Comparison of ENCODE assay signal across 10 cellular contexts in the genomic region with DNA sequence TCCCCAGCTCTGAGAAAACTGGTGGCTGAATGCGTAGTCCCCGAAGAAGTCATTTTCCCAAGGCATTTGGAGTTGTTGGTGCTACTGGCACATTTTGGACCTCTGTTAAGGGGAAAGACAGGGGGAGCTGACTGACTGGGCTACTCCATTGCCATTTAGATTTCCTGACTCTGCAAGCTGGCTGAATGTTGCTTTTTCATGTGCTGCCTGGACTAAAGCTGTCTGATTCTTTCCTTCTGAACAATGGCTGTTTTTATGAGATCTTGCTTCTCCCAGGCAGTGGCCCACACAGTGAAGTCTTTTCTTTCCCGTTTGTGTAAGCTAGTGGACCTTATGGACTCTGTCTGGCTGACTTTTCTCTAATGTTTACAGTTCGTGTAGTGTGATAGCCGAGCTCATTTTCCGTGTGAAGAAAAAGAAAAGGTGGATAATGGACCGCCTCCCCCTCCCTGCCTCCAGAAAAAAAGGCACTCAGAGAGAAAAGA. TPM values are rescaled to one million over a fixed set of nuclear protein-coding genes. Genes with fewer than 3 reads are reported as not detected.
DNase-seq lines count a peak whose midpoint lies in the region; ATAC-seq and TF ChIP-seq lines count a peak whose summit lies in the region.
"Had no signal": no experiment of that assay in that cellular context is flagged by ENCODE, and none has a peak within 500 bp of the region (broad histone marks: within the 10 kb centered on the region; RNA-seq: fewer than 3 reads in every experiment).

No MANE protein-coding gene starts in this region.

- no peaks in the 10 kb centered on the region for H3K36me3 Mint-ChIP-seq in natural killer cell

- peaks cover 28% of the 10 kb centered on the region for H3K4me1 ChIP-seq in SJSA1 (replicated peaks)
- H3K4me1 ChIP-seq in mucosa of descending colon (ENCODE audit: low read depth), result peaks cover 40% of the 10 kb centered on the region
- H3K4me1 ChIP-seq in testis, result peaks cover 31% of the 10 kb centered on the region

- H3K36me3 ChIP-seq in SJSA1, result no peaks in the 10 kb centered on the region
- H3K36me3 ChIP-seq in mucosa of descending colon (ENCODE audit: low read depth), result no peaks in the 10 kb centered on the region
- no peaks in the 10 kb centered on the region for H3K36me3 ChIP-seq in testis (ENCODE audit: low read depth, missing control alignments)

- intact Hi-C loops in mucosa of descending colon (cut with DNase I, micrococcal nuclease) (no loop called here), testis (cut with DNase I; ENCODE audit: low total_unique reads) (no loop called here), natural killer cell (cut with micrococcal nuclease) (no loop called here)

- DNase-seq in SJSA1 (ENCODE audit: low read depth in 1 of 2, low spot score in 2 of 2), result peak in 1 of 2 experiments; percentile 54
- peak; percentile 40 for DNase-seq in fibroblast of peridontal ligament (ENCODE audit: extremely low read depth)
- DNase-seq in mucosa of descending colon, result no peak
- no peak for DNase-seq in testis
- no peak for DNase-seq in T-helper 2 cell
- no peak for DNase-seq in natural killer cell
- DNase-seq in stimulated activated CD4-positive, alpha-beta T cell treated with anti-CD3 and anti-CD28 coated beads, Interleukin-12 subunit alpha, Interleukin-12 subunit beta, amount 100 ng/mL, for 4 hours, result no peak

- H3K27ac Mint-ChIP-seq in natural killer cell, result no peak overlapping the region
- H3K27ac Mint-ChIP-seq: activated T-helper 1 cell treated with anti-CD3 and anti-CD28 coated beads, Interleukin-12 subunit alpha, Interleukin-12 subunit beta, Interleukin-2, Interleukin-4 antibody, amounts not matched to agents 30 ng/mL and 10 ng/mL and 1 ng/mL, durations not matched to agents 14 hours and 24 hours and 36 hours had no signal

- no peak for TF ChIP-seq POLR2A in testis (IDR thresholded peaks at IDR 0.05)

- H3K27me3 Mint-ChIP-seq in natural killer cell (ENCODE audit: low read depth in 2 of 2), result no peaks in the 10 kb centered on the region

- 50 to 62% methylated on average over 7 of the region's 7 CpGs for WGBS in testis, 2 donors

- H3K4me3 Mint-ChIP-seq in natural killer cell, result no peak overlapping the region
- H3K4me3 Mint-ChIP-seq: activated T-helper 1 cell treated with anti-CD3 and anti-CD28 coated beads, Interleukin-12 subunit alpha, Interleukin-12 subunit beta, Interleukin-2, Interleukin-4 antibody, amounts not matched to agents 30 ng/mL and 10 ng/mL and 1 ng/mL, durations not matched to agents 14 hours and 24 hours and 36 hours had no signal

- H3K27ac ChIP-seq in SJSA1 (peak overlapping the region; percentile 68), testis (peak overlapping the region; percentile 70)

- ATAC-seq in mucosa of descending colon, result peak; percentile 55
- ATAC-seq in HG03342 (IDR thresholded peaks at IDR 0.05; ENCODE audit: unreplicated experiment), result no peak
- ATAC-seq in natural killer cell, result no peak
- ATAC-seq: HCT116 had no signal

- no peak overlapping the region for H3K4me3 ChIP-seq in SJSA1
- H3K4me3 ChIP-seq in mucosa of descending colon, result no peak overlapping the region
- H3K4me3 ChIP-seq in testis, result no peak overlapping the region

- TF ChIP-seq CTCF in mucosa of descending colon (IDR thresholded peaks at IDR 0.05) (no peak), testis (IDR thresholded peaks at IDR 0.05) (peak in 1 of 3 experiments; percentile 6), natural killer cell (IDR thresholded peaks at IDR 0.05) (no peak)

- H3K27me3 ChIP-seq in SJSA1 (replicated peaks) (no peaks in the 10 kb centered on the region), testis (no peaks in the 10 kb centered on the region)

- H3K9me3 Mint-ChIP-seq in natural killer cell, result no peaks in the 10 kb centered on the region
- H3K9me3 Mint-ChIP-seq: activated T-helper 1 cell treated with anti-CD3 and anti-CD28 coated beads, Interleukin-12 subunit alpha, Interleukin-12 subunit beta, Interleukin-2, Interleukin-4 antibody, amounts not matched to agents 30 ng/mL and 10 ng/mL and 1 ng/mL, durations not matched to agents 14 hours and 24 hours and 36 hours had no signal

- peaks cover 44 to 61% of the 10 kb centered on the region in 2 donors for H3K4me1 Mint-ChIP-seq in natural killer cell

- H3K9me3 ChIP-seq in SJSA1 (replicated peaks), result no peaks in the 10 kb centered on the region
- H3K9me3 ChIP-seq in mucosa of descending colon, result no peaks in the 10 kb centered on the region
- H3K9me3 ChIP-seq in testis, result no peaks in the 10 kb centered on the region

RNA-seq across cellular contexts. Expression of a gene that starts 38.2 kb away (rescaled TPM):
- 8.1 and 15.4 TPM in 2 replicates for total RNA-seq in SJSA1 (2014; rRNA removed; shearing (Covaris generic))
- total RNA-seq in mucosa of descending colon, result 100 to 1,000 TPM in 1 of 3 donors, 10 to 100 TPM in 2; 61.8 to 104 (median 83.4) TPM
- total RNA-seq in testis, result 10 to 100 TPM; 94.1 to 95.9 TPM
- polyA plus RNA-seq in testis (ENCODE audit: insufficient read depth, low read depth, low replicate concordance), result 32.0 TPM
- 10 to 100 TPM; 30.7 to 31.8 (median 31.8) TPM for total RNA-seq in natural killer cell
